11 cellular contexts compared by ENCODE assay signal in genomic region chr1:18149113-18149641, GRCh38. TPM values are rescaled to one million over a fixed set of nuclear protein-coding genes. Genes with fewer than 3 reads are reported as not detected.
DNase-seq lines count a peak whose midpoint lies in the region; TF ChIP-seq lines count a peak whose summit lies in the region.
"Had no signal": no experiment of that assay in that cellular context is flagged by ENCODE, and none has a peak within 500 bp of the region (broad histone marks: within the 10 kb centered on the region; RNA-seq: fewer than 3 reads in every experiment).

No MANE protein-coding gene starts in this region.

- H3K9me2 ChIP-seq in OCI-LY7 (ENCODE audit: insufficient read depth, low read length) = no peaks in the 10 kb centered on the region

- intact Hi-C loops in adrenal gland (cut with DNase I) (no loop called here), OCI-LY7 (cut with micrococcal nuclease; ENCODE audit: unreplicated experiment) (no loop called here), esophagus squamous epithelium (cut with DNase I) (no loop called here)

- H3K4me3 ChIP-seq in MG63 = no peak overlapping the region
- no peak overlapping the region for H3K4me3 ChIP-seq in adrenal gland
- no peak overlapping the region for H3K4me3 ChIP-seq in OCI-LY7 (ENCODE audit: low read depth, low read length, poor library complexity, severe bottlenecking)
- no peak overlapping the region for H3K4me3 ChIP-seq in esophagus squamous epithelium

- no peak overlapping the region for H2AFZ ChIP-seq in OCI-LY7 (ENCODE audit: low read length)

- no peak overlapping the region for H3K4me3 Mint-ChIP-seq in nephron
- H3K4me3 Mint-ChIP-seq: activated naive CD4-positive, alpha-beta T cell treated with anti-CD3 and anti-CD28 coated beads for 36 hours; stimulated activated naive CD8-positive, alpha-beta T cell treated with anti-CD3 and anti-CD28 coated beads, Interleukin-15, Interleukin-2, amounts not matched to agents 100 ng/mL and 50 ng/mL, for 24 hours had no signal

- H3K36me3 ChIP-seq in MG63 = no peaks in the 10 kb centered on the region
- H3K36me3 ChIP-seq in adrenal gland (replicated peaks in 1 of 2) = no peaks in the 10 kb centered on the region
- no peaks in the 10 kb centered on the region for H3K36me3 ChIP-seq in OCI-LY7 (ENCODE audit: insufficient read depth, low read length)
- no peaks in the 10 kb centered on the region for H3K36me3 ChIP-seq in esophagus squamous epithelium

- no peaks in the 10 kb centered on the region for H3K79me2 ChIP-seq in OCI-LY7 (ENCODE audit: insufficient read depth, low read depth, low read length)

- no peaks in the 10 kb centered on the region for H4K20me1 ChIP-seq in OCI-LY7 (ENCODE audit: insufficient read depth, low read length)

- peaks cover 15% of the 10 kb centered on the region for H3K4me1 Mint-ChIP-seq in nephron

- WGBS in adrenal gland, 4 donors = 39 to 64% (median 52%) methylated on average over 13 to 15 of the region's 15 CpGs
- 37 to 39% methylated on average over 2 to 3 of the region's 15 CpGs for WGBS in esophagus squamous epithelium, 2 donors

- peaks cover 64% of the 10 kb centered on the region for H3K27me3 Mint-ChIP-seq in nephron (ENCODE audit: low read depth)
- H3K27me3 Mint-ChIP-seq: stimulated activated naive CD8-positive, alpha-beta T cell treated with anti-CD3 and anti-CD28 coated beads, Interleukin-15, Interleukin-2, amounts not matched to agents 100 ng/mL and 50 ng/mL, for 24 hours had no signal

- H3K9me3 Mint-ChIP-seq in nephron = no peaks in the 10 kb centered on the region
- H3K9me3 Mint-ChIP-seq: activated naive CD4-positive, alpha-beta T cell treated with anti-CD3 and anti-CD28 coated beads for 36 hours; stimulated activated naive CD8-positive, alpha-beta T cell treated with anti-CD3 and anti-CD28 coated beads, Interleukin-15, Interleukin-2, amounts not matched to agents 100 ng/mL and 50 ng/mL, for 24 hours had no signal

- TF ChIP-seq POLR2A in adrenal gland (IDR thresholded peaks at IDR 0.05) (no peak), esophagus squamous epithelium (IDR thresholded peaks at IDR 0.05) (no peak)

- BruUV-seq in OCI-LY7 (replicated peaks; lab: Mats Ljungman, UMichigan) = no TSS peak

- H3K4me2 ChIP-seq in OCI-LY7 (ENCODE audit: low read length) = no peak overlapping the region

- DNase-seq in DMS153 treated with DMSO at 0.1 percent for 48 hours (lab: John Stamatoyannopoulos, UW; ENCODE audit: unreplicated experiment) = peak; percentile 57
- DNase-seq in MG63 = peak; percentile 64
- DNase-seq in adrenal gland = peak in 5 of 7 donors; percentile 38 to 70 (median 46)
- DNase-seq in OCI-LY7 (ENCODE audit: low spot score) = no peak
- no peak for DNase-seq in esophagus squamous epithelium (lab: John Stamatoyannopoulos, UW)
- no peak for DNase-seq in NCI-H774 (lab: John Stamatoyannopoulos, UW)
- DNase-seq: activated naive CD4-positive, alpha-beta T cell treated with anti-CD3 and anti-CD28 coated beads for 36 hours; stimulated activated CD4-positive, alpha-beta T cell treated with anti-CD3 and anti-CD28 coated beads, Interleukin-1b, Interleukin-23, amount 100 ng/mL, for 48 hours; T-helper 9 cell had no signal

- POLR2A ChIA-PET in OCI-LY7 (lab: Charles Lee) = no interaction called here

- TF ChIP-seq CTCF in adrenal gland (IDR thresholded peaks at IDR 0.05) (peak in 2 of 6 experiments; percentile 30 to 37), nephron (IDR thresholded peaks at IDR 0.05; ENCODE audit: unreplicated experiment in 3 of 3) (peak; percentile 24 to 35 (median 33)), OCI-LY7 (conservative IDR thresholded peaks at IDR 0.05; ENCODE audit: low read length) (no peak), esophagus squamous epithelium (IDR thresholded peaks at IDR 0.05) (no peak)

- H3K27ac Mint-ChIP-seq in nephron = peak overlapping the region in 1 of 3 experiments; percentile 16
- H3K27ac Mint-ChIP-seq: activated naive CD4-positive, alpha-beta T cell treated with anti-CD3 and anti-CD28 coated beads for 36 hours; stimulated activated naive CD8-positive, alpha-beta T cell treated with anti-CD3 and anti-CD28 coated beads, Interleukin-15, Interleukin-2, amounts not matched to agents 100 ng/mL and 50 ng/mL, for 24 hours had no signal

- no peak overlapping the region for H3K27ac ChIP-seq in adrenal gland
- H3K27ac ChIP-seq in OCI-LY7 (ENCODE audit: low read depth, low read length, poor library complexity, severe bottlenecking) = no peak overlapping the region
- H3K27ac ChIP-seq in esophagus squamous epithelium = no peak overlapping the region

- H3K27me3 ChIP-seq in MG63 = no peaks in the 10 kb centered on the region
- no peaks in the 10 kb centered on the region for H3K27me3 ChIP-seq in adrenal gland
- peaks cover 0 to 31% (median 0%) of the 10 kb centered on the region in 4 donors for H3K27me3 ChIP-seq in esophagus squamous epithelium

- H3K9me3 ChIP-seq in MG63 = no peaks in the 10 kb centered on the region
- no peaks in the 10 kb centered on the region for H3K9me3 ChIP-seq in adrenal gland (replicated peaks in 1 of 3)
- H3K9me3 ChIP-seq in OCI-LY7 (ENCODE audit: low read length) = no peaks in the 10 kb centered on the region
- H3K9me3 ChIP-seq in esophagus squamous epithelium = no peaks in the 10 kb centered on the region

- H3K36me3 Mint-ChIP-seq in nephron (ENCODE audit: low read depth) = no peaks in the 10 kb centered on the region

- CTCF ChIA-PET in OCI-LY7 (lab: Charles Lee; ENCODE audit: unreplicated experiment) = no interaction called here

- H3K4me1 ChIP-seq in adrenal gland (replicated peaks in 1 of 2) (peaks cover 9 to 29% of the 10 kb centered on the region in 2 donors), OCI-LY7 (ENCODE audit: insufficient read depth, low read length, poor library complexity, severe bottlenecking) (no peaks in the 10 kb centered on the region), esophagus squamous epithelium (no peaks in the 10 kb centered on the region)

RNA-seq across cellular contexts. Expression of gene IGSF21, which starts 41.6 kb away (rescaled TPM):
- total RNA-seq in MG63 (2014; rRNA removed; shearing (Covaris generic); ENCODE audit: low replicate concordance) = not detected in 2 replicates
- total RNA-seq in adrenal gland (10 to 100 TPM in 4 of 8 donors, 1 to 10 TPM in 3, under 1 TPM in 1; 0.18 to 16.4 (median 9.9) TPM), OCI-LY7 (2022) (0.17 TPM in 1 of 2 replicates, not detected in the other), esophagus squamous epithelium (1 to 10 TPM in 1 of 4 donors, under 1 TPM in 2, not detected in 1; 0.26 to 2.7 (median 0.88) TPM)
- 10 to 100 TPM in 1 of 3 donors, 1 to 10 TPM in 2; 3.3 to 10.7 (median 4.3) TPM for polyA plus RNA-seq in adrenal gland
- total RNA-seq in OCI-LY7 (2014; rRNA removed; shearing (Covaris generic)) = not detected in 2 replicates
- total RNA-seq: activated naive CD4-positive, alpha-beta T cell treated with anti-CD3 and anti-CD28 coated beads for 36 hours had no signal

Comparison
In these comparisons a context has a peak if more than half of its experiments do, and no peak if none do; other contexts are left out.
1. DNase-seq: peak in DMS153 treated with DMSO at 0.1 percent for 48 hours (single experiment), MG63 (single experiment) and adrenal gland (5 of 7); none in OCI-LY7 (single experiment), esophagus squamous epithelium (single experiment) and NCI-H774 (single experiment).
2. CTCF ChIP-seq: peak in nephron (3 of 3); none in OCI-LY7 (single experiment) and esophagus squamous epithelium (0 of 6).